In the genomic region with DNA sequence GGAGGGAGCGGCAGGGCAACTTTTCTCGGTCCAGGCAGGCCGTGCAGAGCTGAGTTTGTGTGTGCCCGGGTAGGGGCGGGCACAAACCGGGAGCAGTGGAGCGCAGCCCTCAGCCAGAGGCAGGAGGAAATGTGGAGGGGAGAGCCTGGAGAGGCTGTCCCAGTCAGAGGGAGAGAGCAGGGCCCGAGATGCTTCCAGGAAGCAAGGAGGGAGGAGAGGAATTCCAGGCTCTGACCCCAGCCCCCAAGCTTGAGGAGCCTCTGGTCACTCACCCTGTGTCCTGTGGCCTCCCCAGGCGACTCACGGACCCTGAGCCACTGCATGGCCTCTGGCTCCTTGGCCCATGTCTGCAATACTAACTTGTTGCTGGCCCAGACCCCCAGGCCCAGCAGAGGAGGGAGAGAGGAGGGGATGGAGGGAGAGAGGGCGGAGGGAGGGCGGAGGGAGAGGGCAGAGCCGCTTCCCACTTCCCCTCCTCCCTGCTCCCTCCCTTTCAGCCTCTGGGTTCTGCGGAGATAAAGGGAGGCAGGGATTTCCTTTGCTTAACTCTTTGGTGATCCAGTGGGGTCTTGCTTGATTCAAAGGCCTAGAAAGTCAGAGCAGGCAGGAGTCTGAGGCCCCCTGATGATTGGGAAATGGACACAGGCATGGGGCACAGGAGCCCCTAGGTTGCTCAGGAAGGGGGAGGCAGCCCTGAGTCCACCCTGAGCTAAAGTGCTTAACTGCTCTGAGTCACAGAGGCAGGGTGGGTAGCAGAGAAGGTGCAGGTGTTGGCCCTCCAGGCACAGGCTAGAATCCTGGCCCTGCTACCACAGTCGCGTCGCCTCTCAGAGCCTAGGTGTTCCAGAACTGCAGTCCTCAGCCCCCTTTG, we compare ENCODE assay signal across 8 cellular contexts. TPM values are rescaled to one million over a fixed set of nuclear protein-coding genes. Genes with fewer than 3 reads are reported as not detected.
A peak's percentile ranks its signal among the peaks of the same experiment; 100 is the strongest.
DNase-seq lines count a peak whose midpoint lies in the region; ATAC-seq and TF ChIP-seq lines count a peak whose summit lies in the region.

A gene (minus strand): TSS at position 357 of the 871 bp plus-strand sequence. CDS start 34 bp downstream, at position 323.

- ATAC-seq in HG02884 (IDR thresholded peaks at IDR 0.05; ENCODE audit: unreplicated experiment) (no peak), GM19395 (IDR thresholded peaks at IDR 0.05; ENCODE audit: unreplicated experiment) (no peak)

- H3K36me3 ChIP-seq in thyroid gland: no peaks in the 10 kb centered on the region

- no peak for TF ChIP-seq CTCF in thyroid gland (IDR thresholded peaks at IDR 0.05)

- DNase-seq in activated T-cell treated with anti-CD3 and anti-CD28 coated beads, Interleukin-2, amount 50 U/mL, for 24 hours: no peak
- no peak for DNase-seq in activated T-cell treated with anti-CD3 and anti-CD28 coated beads, Interleukin-2, amount 50 U/mL, for 1 hour
- DNase-seq in caudate nucleus (lab: John Stamatoyannopoulos, UW) (no peak), thyroid gland (peak; percentile 58 to 71), hepatic stellate cell (ENCODE audit: low spot score) (no peak)

- H3K27ac Mint-ChIP-seq in activated T-cell treated with anti-CD3 and anti-CD28 coated beads, Interleukin-2, amount 50 U/mL, for 24 hours: peak within 1 kb of the TSS; percentile 56

- H3K9me3 Mint-ChIP-seq in activated T-cell treated with anti-CD3 and anti-CD28 coated beads, Interleukin-2, amount 50 U/mL, for 24 hours: no peaks in the 10 kb centered on the region

- H3K4me1 ChIP-seq in thyroid gland: peaks cover 14 to 34% of the 10 kb centered on the region in 2 donors

- WGBS in thyroid gland, 2 donors: 9 to 11% methylated on average over 14 of the region's 17 CpGs

- peak within 1 kb of the TSS; percentile 46 for H3K27ac ChIP-seq in caudate nucleus (ENCODE audit: low read depth, low read length)
- peak within 1 kb of the TSS; percentile 63 for H3K27ac ChIP-seq in layer of hippocampus (ENCODE audit: low read depth, low read length)
- H3K27ac ChIP-seq in thyroid gland: peak within 1 kb of the TSS; percentile 70 to 92 (median 88)

- H3K4me3 Mint-ChIP-seq in activated T-cell treated with anti-CD3 and anti-CD28 coated beads, Interleukin-2, amount 50 U/mL, for 24 hours: no peak within 1 kb of the TSS

- intact Hi-C loops in thyroid gland (cut with DNase I): no loop called here

- no peaks in the 10 kb centered on the region for H3K27me3 Mint-ChIP-seq in activated T-cell treated with anti-CD3 and anti-CD28 coated beads, Interleukin-2, amount 50 U/mL, for 24 hours

- no peaks in the 10 kb centered on the region for H3K9me3 ChIP-seq in thyroid gland

- H3K4me1 Mint-ChIP-seq in activated T-cell treated with anti-CD3 and anti-CD28 coated beads, Interleukin-2, amount 50 U/mL, for 24 hours (ENCODE audit: low read depth): peaks cover 60% of the 10 kb centered on the region

- no peaks in the 10 kb centered on the region for H3K27me3 ChIP-seq in layer of hippocampus (ENCODE audit: control insufficient read depth, insufficient read depth, low read length)
- H3K27me3 ChIP-seq in thyroid gland: no peaks in the 10 kb centered on the region

- peaks cover 11% of the 10 kb centered on the region for H3K36me3 Mint-ChIP-seq in activated T-cell treated with anti-CD3 and anti-CD28 coated beads, Interleukin-2, amount 50 U/mL, for 24 hours (ENCODE audit: low read depth)

- TF ChIP-seq POLR2A in thyroid gland (IDR thresholded peaks at IDR 0.05): no peak

- H3K4me3 ChIP-seq in thyroid gland (replicated peaks in 1 of 3): peak within 1 kb of the TSS in 1 of 3 donors; percentile 8

RNA-seq across cellular contexts. Expression of the gene that starts here (rescaled TPM):
- 1 to 10 TPM; 1.7 to 4.8 (median 3.6) TPM for total RNA-seq in thyroid gland

Comparison
In these comparisons a context has a peak if more than half of its experiments do, and no peak if none do; other contexts are left out.
1. DNase-seq: peak in thyroid gland (2 of 2); none in activated T-cell treated with anti-CD3 and anti-CD28 coated beads, Interleukin-2, amount 50 U/mL, for 24 hours (single experiment), activated T-cell treated with anti-CD3 and anti-CD28 coated beads, Interleukin-2, amount 50 U/mL, for 1 hour (single experiment), caudate nucleus (0 of 61) and hepatic stellate cell (single experiment).
2. Peak in every context shown above with its lines, with median percentiles within 50 percentile points of each other: H3K27ac ChIP-seq.